In the genomic region with DNA sequence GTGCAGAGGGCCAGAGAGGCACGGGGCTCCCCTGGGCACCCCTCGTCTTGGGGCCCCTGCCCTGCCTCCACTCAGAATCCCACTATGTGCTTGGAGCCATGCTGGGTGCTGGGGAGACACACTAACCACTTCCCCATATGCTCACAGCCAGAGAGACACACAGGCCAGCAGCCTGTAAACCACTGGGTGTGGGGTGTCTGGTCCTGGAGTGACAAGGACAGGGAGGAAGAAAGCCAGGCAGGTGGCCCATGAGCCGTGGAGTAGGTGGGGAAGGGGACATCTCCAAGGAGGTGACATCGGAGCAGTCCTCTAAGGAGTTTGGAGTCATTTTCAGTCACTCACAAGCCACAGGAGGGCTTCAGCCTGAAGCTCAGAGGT, we compare ENCODE assay signal across 11 cellular contexts. TPM values are rescaled to one million over a fixed set of nuclear protein-coding genes. Genes with fewer than 3 reads are reported as not detected.
DNase-seq lines count a peak whose midpoint lies in the region; ATAC-seq, FAIRE-seq and TF ChIP-seq lines count a peak whose summit lies in the region.
"Had no signal": no experiment of that assay in that cellular context is flagged by ENCODE, and none has a peak within 500 bp of the region (broad histone marks: within the 10 kb centered on the region; RNA-seq: fewer than 3 reads in every experiment).

No MANE protein-coding gene starts in this region.

- WGBS in gastroesophageal sphincter (ENCODE audit: low coverage in 1 of 2), 2 donors = 40 to 67% methylated on average over 1 of the region's 4 CpGs
- WGBS in pancreas, 2 donors = 70 to 79% methylated on average over 4 of the region's 4 CpGs
- 56 to 80% (median 64%) methylated on average over 4 of the region's 4 CpGs for WGBS in small intestine, 3 donors

- H3K9me3 Mint-ChIP-seq in Calu3 (ENCODE audit: low read depth, unreplicated experiment) = peaks cover 28% of the 10 kb centered on the region

- H3K36me3 ChIP-seq in gastroesophageal sphincter (no peaks in the 10 kb centered on the region), pancreas (no peaks in the 10 kb centered on the region), MG63 (no peaks in the 10 kb centered on the region), small intestine (ENCODE audit: control insufficient read depth in 2 of 2, insufficient read depth in 2 of 2, low read length in 2 of 2) (no peaks in the 10 kb centered on the region)

- H3K27me3 Mint-ChIP-seq in Calu3 (ENCODE audit: unreplicated experiment) = peaks cover 37% of the 10 kb centered on the region

- no TSS peak for BruUV-seq in Calu3 (replicated peaks; lab: Mats Ljungman, UMichigan)

- H3K27ac ChIP-seq in AG04450 (ENCODE audit: low read depth, low read length) = peak overlapping the region; percentile 99
- H3K27ac ChIP-seq in RWPE1 = peak overlapping the region; percentile 100
- H3K27ac ChIP-seq in gastroesophageal sphincter = peak overlapping the region; percentile 68 to 99 (median 94)
- peak overlapping the region; percentile 64 to 83 (median 79) for H3K27ac ChIP-seq in pancreas
- H3K27ac ChIP-seq in small intestine (ENCODE audit: low read depth in 1 of 2, low read length in 1 of 2) = peak overlapping the region in 1 of 2 donors; percentile 62
- H3K27ac ChIP-seq: SK-N-MC had no signal

- TF ChIP-seq CTCF in AG04450 (IDR thresholded peaks at IDR 0.05; ENCODE audit: low read depth, low read length) (no peak), RWPE1 (conservative IDR thresholded peaks at IDR 0.05; ENCODE audit: low read depth) (no peak), gastroesophageal sphincter (IDR thresholded peaks at IDR 0.05) (no peak), pancreas (IDR thresholded peaks at IDR 0.05) (no peak), Calu3 (IDR thresholded peaks at IDR 0.05; ENCODE audit: unreplicated experiment) (no peak)

- H3K4me3 ChIP-seq in AG04450 (ENCODE audit: low read depth, low read length) (no peak overlapping the region), gastroesophageal sphincter (peak overlapping the region in 1 of 2 donors; percentile 38), pancreas (no peak overlapping the region), MG63 (no peak overlapping the region), small intestine (ENCODE audit: low read depth in 1 of 2, low read length in 2 of 2) (no peak overlapping the region)
- H3K4me3 ChIP-seq: SK-N-MC had no signal

- FAIRE-seq in pancreas (lab: Jason Lieb, UNC) (no peak), small intestine (lab: Jason Lieb, UNC) (no peak)

- no peaks in the 10 kb centered on the region for H3K36me3 Mint-ChIP-seq in Calu3 (ENCODE audit: insufficient read depth, unreplicated experiment)

- CTCF ChIA-PET in AG04450 (lab: Charles Lee) = interaction anchor here (1.4 kb wide), 1 partner anchor 294 kb away, joined by 3 read pairs; no protein-coding TSS in a partner anchor
- CTCF ChIA-PET in RWPE1 (lab: Yijun Ruan, JAX) = interaction anchor here (0.7 to 0.9 kb wide), 2 partner anchors 265 to 521 kb away, joined by 3 to 5 read pairs; no protein-coding TSS in a partner anchor
- CTCF ChIA-PET in Calu3 (lab: Charles Lee) = no interaction called here

- H3K9me3 ChIP-seq in AG04450 (ENCODE audit: control insufficient read depth, insufficient read depth, low read length) = peaks cover 35% of the 10 kb centered on the region
- H3K9me3 ChIP-seq in gastroesophageal sphincter = peaks cover 0 to 17% (median 0%) of the 10 kb centered on the region in 3 donors
- no peaks in the 10 kb centered on the region for H3K9me3 ChIP-seq in pancreas
- no peaks in the 10 kb centered on the region; the same call in 1 of the 2 replicates for H3K9me3 ChIP-seq in MG63
- peaks cover 1% of the 10 kb centered on the region for H3K9me3 ChIP-seq in small intestine (ENCODE audit: control insufficient read depth, low read depth)

- no peak for DNase-seq in AG04450 (ENCODE audit: low read depth, low spot score)
- no peak for DNase-seq in RWPE1 (ENCODE audit: low spot score)
- peak in 3 of 6 donors; percentile 14 to 49 (median 43) for DNase-seq in pancreas
- no peak for DNase-seq in MG63
- DNase-seq in DMS153 treated with DMSO at 0.1 percent for 48 hours (lab: John Stamatoyannopoulos, UW; ENCODE audit: unreplicated experiment) = no peak
- DNase-seq in Calu3 = no peak
- no peak for DNase-seq in small intestine
- DNase-seq: activated CD8-positive, alpha-beta memory T cell treated with anti-CD3 and anti-CD28 coated beads, Interleukin-2, amount 50 U/mL, for 4 hours; NCI-H2081 had no signal

- no peak overlapping the region for H3K27ac Mint-ChIP-seq in Calu3 (ENCODE audit: unreplicated experiment)

- POLR2A ChIA-PET in AG04450 (lab: Yijun Ruan, JAX) (interaction anchor here (0.9 to 2.2 kb wide), 4 partner anchors 10 to 450 kb away, joined by 3 to 10 read pairs (median 4); a partner anchor contains a TSS), RWPE1 (lab: Yijun Ruan, JAX; ENCODE audit: low non-redundant PET) (no interaction called here)

- H3K27me3 ChIP-seq in AG04450 (ENCODE audit: control insufficient read depth, insufficient read depth, low read length) (no peaks in the 10 kb centered on the region), gastroesophageal sphincter (no peaks in the 10 kb centered on the region), pancreas (no peaks in the 10 kb centered on the region), MG63 (no peaks in the 10 kb centered on the region), small intestine (ENCODE audit: control insufficient read depth in 2 of 2, insufficient read depth in 2 of 2, low read length in 2 of 2) (no peaks in the 10 kb centered on the region)

- ATAC-seq in gastroesophageal sphincter (no peak), pancreas (peak in 3 of 4 donors; percentile 2 to 51 (median 40))

- peaks cover 21% of the 10 kb centered on the region for H3K4me1 Mint-ChIP-seq in Calu3 (ENCODE audit: low read depth, unreplicated experiment)

- intact Hi-C loops in pancreas (cut with DNase I) = no loop called here
- intact Hi-C loops in Calu3 (cut with micrococcal nuclease; ENCODE audit: unreplicated experiment) = no loop called here

- H3K4me3 Mint-ChIP-seq in Calu3 (ENCODE audit: low read depth, unreplicated experiment) = no peak overlapping the region

- H3K4me1 ChIP-seq in gastroesophageal sphincter (peaks cover 2 to 39% (median 32%) of the 10 kb centered on the region in 3 donors), pancreas (no peaks in the 10 kb centered on the region), small intestine (ENCODE audit: control insufficient read depth in 2 of 2, insufficient read depth in 1 of 2, low read depth in 1 of 2, low read length in 1 of 2) (no peaks in the 10 kb centered on the region)

- no peak for TF ChIP-seq EP300 in gastroesophageal sphincter (IDR thresholded peaks at IDR 0.05)

- TF ChIP-seq POLR2A in gastroesophageal sphincter (IDR thresholded peaks at IDR 0.05) = no peak

RNA-seq across cellular contexts. Expression of a gene that starts 58.9 kb away (rescaled TPM):
- polyA plus RNA-seq in AG04450 (2011; rRNA removed) = 6.3 and 8.1 TPM in 2 replicates
- polyA minus RNA-seq in AG04450 (2011; rRNA and poly(A)+ RNA removed) = 1.8 and 4.0 TPM in 2 replicates
- total RNA-seq in gastroesophageal sphincter = 100 to 1,000 TPM in 2 of 4 donors, 10 to 100 TPM in 2; 87.0 to 201 (median 121) TPM
- total RNA-seq in pancreas = 10 to 100 TPM in 5 of 6 donors, 1 to 10 TPM in 1; 9.2 to 23.1 (median 19.2) TPM
- polyA plus RNA-seq in pancreas = 10 to 100 TPM; 36.1 to 71.4 TPM
- total RNA-seq in MG63 (2014; rRNA removed; shearing (Covaris generic); ENCODE audit: low replicate concordance) = 0.56 TPM in 1 of 2 replicates, not detected in the other
- total RNA-seq in Calu3 (2022) = 2.2 and 2.4 TPM in 2 replicates
- polyA plus RNA-seq in small intestine = 10 to 100 TPM in 1 of 3 donors, 1 to 10 TPM in 2; 4.0 to 29.7 (median 5.7) TPM
